Comparison of ENCODE assay signal across 10 cellular contexts in genomic region chr4:53119685-53120084, GRCh38.
A peak's percentile ranks its signal among the peaks of the same experiment; 100 is the strongest.
DNase-seq lines count a peak whose midpoint lies in the region; ATAC-seq and TF ChIP-seq lines count a peak whose summit lies in the region.
"Had no signal": no experiment of that assay in that cellular context is flagged by ENCODE, and none has a peak within 500 bp of the region (broad histone marks: within the 10 kb centered on the region; RNA-seq: fewer than 3 reads in every experiment).

No MANE protein-coding gene starts in this region.

- H3K9me3 ChIP-seq in cardiac muscle cell (ENCODE audit: low read depth): no peaks in the 10 kb centered on the region
- H3K9me3 ChIP-seq in osteoblast (ENCODE audit: low read depth, low read length): no peaks in the 10 kb centered on the region
- H3K9me3 ChIP-seq in lower lobe of right lung: no peaks in the 10 kb centered on the region

- no peak overlapping the region for H3K4me3 ChIP-seq in cardiac muscle cell
- H3K4me3 ChIP-seq in osteoblast (ENCODE audit: insufficient read depth, low read length): no peak overlapping the region
- no peak overlapping the region for H3K4me3 ChIP-seq in lower lobe of right lung

- intact Hi-C loops in lower lobe of right lung (cut with DNase I): no loop called here

- TF ChIP-seq CTCF in cardiac muscle cell (IDR thresholded peaks at IDR 0.05; ENCODE audit: low read depth, low read length): no peak
- no peak for TF ChIP-seq CTCF in osteoblast (IDR thresholded peaks at IDR 0.05; ENCODE audit: extremely low read depth, low read depth, low read length)
- TF ChIP-seq CTCF in lower lobe of right lung (IDR thresholded peaks at IDR 0.05): no peak
- no peak for TF ChIP-seq CTCF in omental fat pad (IDR thresholded peaks at IDR 0.05)

- no peaks in the 10 kb centered on the region for H3K27me3 ChIP-seq in cardiac muscle cell
- no peaks in the 10 kb centered on the region for H3K27me3 ChIP-seq in osteoblast (ENCODE audit: insufficient read depth, low read length)
- H3K27me3 ChIP-seq in lower lobe of right lung (ENCODE audit: low read depth): no peaks in the 10 kb centered on the region

- H4K20me1 ChIP-seq in osteoblast (ENCODE audit: insufficient read depth, low read length): no peaks in the 10 kb centered on the region

- peak overlapping the region; percentile 94 for H3K27ac ChIP-seq in cardiac muscle cell
- H3K27ac ChIP-seq in osteoblast (ENCODE audit: low read depth, low read length): peak overlapping the region; percentile 72
- H3K27ac ChIP-seq in lower lobe of right lung: no peak overlapping the region

- peaks cover 2% of the 10 kb centered on the region for H3K79me2 ChIP-seq in osteoblast (ENCODE audit: insufficient read depth, low read length)

- H3K4me2 ChIP-seq in osteoblast (ENCODE audit: insufficient read depth, low read length): peak overlapping the region; percentile 50

- H2AFZ ChIP-seq in osteoblast (ENCODE audit: low read length): peak overlapping the region; percentile 49

- ATAC-seq in lower lobe of right lung (no peak), HG03135 (IDR thresholded peaks at IDR 0.05; ENCODE audit: unreplicated experiment) (no peak), omental fat pad (ENCODE audit: low FRiP score) (no peak)

- peaks cover 18% of the 10 kb centered on the region for H3K4me1 ChIP-seq in cardiac muscle cell (ENCODE audit: low read depth)
- H3K4me1 ChIP-seq in osteoblast (ENCODE audit: insufficient read depth, low read length): peaks cover 30% of the 10 kb centered on the region
- H3K4me1 ChIP-seq in lower lobe of right lung: no peaks in the 10 kb centered on the region

- H3K36me3 ChIP-seq in cardiac muscle cell (no peaks in the 10 kb centered on the region), osteoblast (ENCODE audit: insufficient read depth, low read length) (no peaks in the 10 kb centered on the region), lower lobe of right lung (no peaks in the 10 kb centered on the region)

- peak; percentile 75 for DNase-seq in GM03348 (ENCODE audit: low spot score)
- peak; percentile 94 for DNase-seq in amniotic epithelial cell (ENCODE audit: low read depth)
- peak; percentile 65 to 89 for DNase-seq in cardiac muscle cell (ENCODE audit: low read depth in 1 of 2, low spot score in 1 of 2)
- peak; percentile 44 for DNase-seq in osteoblast (ENCODE audit: insufficient read length, low spot score, missing footprints)
- DNase-seq in lower lobe of right lung: no peak
- no peak for DNase-seq in NCI-H1436 treated with DMSO at 0.1 percent for 48 hours (lab: John Stamatoyannopoulos, UW)
- no peak for DNase-seq in omental fat pad (ENCODE audit: low spot score)
- DNase-seq: activated CD4-positive, CD25-positive, alpha-beta regulatory T cell; KG1 had no signal

Comparison
In these comparisons a context has a peak if more than half of its experiments do, and no peak if none do; other contexts are left out.
1. DNase-seq: peak in GM03348 (single experiment), amniotic epithelial cell (single experiment), cardiac muscle cell (2 of 2) and osteoblast (single experiment); none in lower lobe of right lung (single experiment), NCI-H1436 treated with DMSO at 0.1 percent for 48 hours (single experiment) and omental fat pad (single experiment).